In the genomic region with DNA sequence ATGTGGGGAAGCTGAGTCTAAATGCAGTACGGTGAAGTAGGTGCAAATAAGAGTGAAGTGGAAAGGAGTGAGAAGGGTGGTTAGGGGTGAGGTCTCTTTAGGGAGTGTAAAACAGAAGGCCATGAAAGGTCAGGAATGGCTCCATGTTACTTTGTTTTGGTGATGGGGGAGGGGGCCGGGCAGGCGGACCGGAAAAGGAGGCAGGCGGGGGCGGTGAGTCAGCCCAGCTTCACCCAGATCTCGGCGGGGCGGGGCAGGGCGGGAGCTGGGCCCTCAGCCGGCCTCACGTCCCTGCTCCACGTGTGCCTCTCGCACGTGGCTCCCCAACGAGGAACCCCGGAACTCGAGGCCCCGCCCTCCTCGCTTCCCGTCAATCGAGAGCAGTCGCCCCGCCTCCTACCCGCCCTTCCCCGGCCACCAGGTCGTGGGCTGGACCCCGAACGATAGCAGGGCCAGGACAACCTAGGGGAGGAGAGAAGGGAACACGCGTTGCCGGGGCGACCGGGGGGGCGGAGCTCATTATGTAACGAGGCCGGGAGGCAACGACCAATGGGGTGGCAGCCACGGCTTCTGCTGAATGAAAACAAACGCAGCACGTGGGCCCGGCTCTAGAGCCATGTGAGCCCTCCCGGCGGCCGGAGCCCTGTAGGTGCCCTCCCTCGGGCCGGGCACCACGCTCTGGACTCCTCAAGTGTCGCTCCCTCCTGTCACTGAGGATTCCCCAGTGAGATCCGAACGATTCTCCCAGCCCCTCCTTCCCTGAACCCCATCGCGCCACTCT, we compare ENCODE assay signal across 1 cellular context.
TF ChIP-seq lines count a peak whose summit lies in the region.

No MANE protein-coding gene starts in this region.

TF ChIP-seq in HCT116, 20 proteins besides CTCF, POLR2A, EP300 and RAD21:
- TF ChIP-seq ZNF274 (IDR thresholded peaks at IDR 0.05; ENCODE audit: low read depth, low read length) (no peak), EZH2phosphoT487 (IDR thresholded peaks at IDR 0.05; ENCODE audit: borderline replicate concordance) (no peak), EZH2 (IDR thresholded peaks at IDR 0.05) (no peak), SRF (IDR thresholded peaks at IDR 0.05; ENCODE audit: low read depth) (no peak), EGR1 (IDR thresholded peaks at IDR 0.05; ENCODE audit: low read depth) (peak; percentile 94), YY1 (IDR thresholded peaks at IDR 0.05; ENCODE audit: extremely low read depth, insufficient replicate concordance, low read depth, low read length) (peak; percentile 58), POLR2AphosphoS5 (IDR thresholded peaks at IDR 0.05; ENCODE audit: low read depth, low read length) (peak; percentile 79), TCF7L2 (IDR thresholded peaks at IDR 0.05; ENCODE audit: borderline replicate concordance, extremely low read depth, insufficient read depth, insufficient read length) (no peak), ELF1 (IDR thresholded peaks at IDR 0.05; ENCODE audit: borderline replicate concordance, low read depth) (no peak; the same call in 1 of the 2 replicates), CEBPB (IDR thresholded peaks at IDR 0.05; ENCODE audit: low read depth) (no peak), JUND (IDR thresholded peaks at IDR 0.05) (peak; percentile 86), SIN3A (IDR thresholded peaks at IDR 0.05; ENCODE audit: low read depth) (peak; percentile 93), SP1 (IDR thresholded peaks at IDR 0.05; ENCODE audit: low read depth) (peak; percentile 94), FOSL1 (IDR thresholded peaks at IDR 0.05; ENCODE audit: low read depth) (no peak; the same call in 1 of the 2 replicates)
- TF ChIP-seq, protein P1, sequence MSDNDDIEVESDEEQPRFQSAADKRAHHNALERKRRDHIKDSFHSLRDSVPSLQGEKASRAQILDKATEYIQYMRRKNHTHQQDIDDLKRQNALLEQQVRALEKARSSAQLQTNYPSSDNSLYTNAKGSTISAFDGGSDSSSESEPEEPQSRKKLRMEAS (IDR thresholded peaks at IDR 0.05), result peak; percentile 99
- TF ChIP-seq, protein P2, sequence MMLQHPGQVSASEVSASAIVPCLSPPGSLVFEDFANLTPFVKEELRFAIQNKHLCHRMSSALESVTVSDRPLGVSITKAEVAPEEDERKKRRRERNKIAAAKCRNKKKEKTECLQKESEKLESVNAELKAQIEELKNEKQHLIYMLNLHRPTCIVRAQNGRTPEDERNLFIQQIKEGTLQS (IDR thresholded peaks at IDR 0.05), result no peak
- TF ChIP-seq, protein P3, sequence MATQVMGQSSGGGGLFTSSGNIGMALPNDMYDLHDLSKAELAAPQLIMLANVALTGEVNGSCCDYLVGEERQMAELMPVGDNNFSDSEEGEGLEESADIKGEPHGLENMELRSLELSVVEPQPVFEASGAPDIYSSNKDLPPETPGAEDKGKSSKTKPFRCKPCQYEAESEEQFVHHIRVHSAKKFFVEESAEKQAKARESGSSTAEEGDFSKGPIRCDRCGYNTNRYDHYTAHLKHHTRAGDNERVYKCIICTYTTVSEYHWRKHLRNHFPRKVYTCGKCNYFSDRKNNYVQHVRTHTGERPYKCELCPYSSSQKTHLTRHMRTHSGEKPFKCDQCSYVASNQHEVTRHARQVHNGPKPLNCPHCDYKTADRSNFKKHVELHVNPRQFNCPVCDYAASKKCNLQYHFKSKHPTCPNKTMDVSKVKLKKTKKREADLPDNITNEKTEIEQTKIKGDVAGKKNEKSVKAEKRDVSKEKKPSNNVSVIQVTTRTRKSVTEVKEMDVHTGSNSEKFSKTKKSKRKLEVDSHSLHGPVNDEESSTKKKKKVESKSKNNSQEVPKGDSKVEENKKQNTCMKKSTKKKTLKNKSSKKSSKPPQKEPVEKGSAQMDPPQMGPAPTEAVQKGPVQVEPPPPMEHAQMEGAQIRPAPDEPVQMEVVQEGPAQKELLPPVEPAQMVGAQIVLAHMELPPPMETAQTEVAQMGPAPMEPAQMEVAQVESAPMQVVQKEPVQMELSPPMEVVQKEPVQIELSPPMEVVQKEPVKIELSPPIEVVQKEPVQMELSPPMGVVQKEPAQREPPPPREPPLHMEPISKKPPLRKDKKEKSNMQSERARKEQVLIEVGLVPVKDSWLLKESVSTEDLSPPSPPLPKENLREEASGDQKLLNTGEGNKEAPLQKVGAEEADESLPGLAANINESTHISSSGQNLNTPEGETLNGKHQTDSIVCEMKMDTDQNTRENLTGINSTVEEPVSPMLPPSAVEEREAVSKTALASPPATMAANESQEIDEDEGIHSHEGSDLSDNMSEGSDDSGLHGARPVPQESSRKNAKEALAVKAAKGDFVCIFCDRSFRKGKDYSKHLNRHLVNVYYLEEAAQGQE (IDR thresholded peaks at IDR 0.05; ENCODE audit: low read depth), result no peak
